8 cellular contexts compared by ENCODE assay signal in the genomic region with DNA sequence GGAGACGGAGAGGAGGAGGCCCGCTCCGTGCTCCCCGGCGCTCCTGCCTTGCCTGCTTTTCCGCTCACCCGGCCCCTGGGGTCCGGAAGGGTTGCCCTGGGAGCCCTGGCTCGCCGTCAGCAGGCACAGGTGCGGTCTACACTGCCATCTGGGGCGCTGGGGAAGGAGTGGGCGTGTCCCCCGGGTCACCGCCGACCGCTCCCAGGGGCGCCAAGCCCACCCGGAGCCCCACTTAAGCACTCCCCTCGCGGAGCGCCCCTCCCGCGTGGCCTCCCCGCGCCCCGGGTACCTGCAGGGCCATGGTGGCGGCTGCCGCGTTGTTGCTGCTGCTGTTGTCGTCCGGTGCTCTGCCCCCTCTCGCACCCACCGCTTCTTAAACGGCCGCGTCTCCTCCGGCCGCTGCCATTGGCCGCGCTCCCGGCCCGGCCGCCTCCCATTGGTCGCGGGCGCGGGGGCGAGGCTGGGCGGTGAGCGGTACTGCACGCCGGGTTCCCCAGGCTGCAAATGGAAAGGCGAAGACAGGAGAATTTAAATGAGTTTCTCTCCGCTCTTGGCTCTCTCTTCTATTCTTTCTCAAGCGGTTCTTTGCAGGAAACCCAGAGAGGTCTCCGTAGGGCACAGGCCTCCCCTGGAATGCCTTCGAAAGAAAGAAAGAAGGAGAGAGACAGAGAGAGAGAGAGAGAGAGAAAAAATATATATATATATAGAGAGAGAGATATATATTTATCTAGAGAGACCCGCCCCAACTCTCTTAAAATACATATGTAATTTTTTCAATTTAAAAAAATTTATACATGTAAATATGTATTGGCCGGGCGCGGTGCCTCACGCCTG. TPM values are rescaled to one million over a fixed set of nuclear protein-coding genes. Genes with fewer than 3 reads are reported as not detected.
DNase-seq lines count a peak whose midpoint lies in the region; ATAC-seq, FAIRE-seq and TF ChIP-seq lines count a peak whose summit lies in the region.

A gene (minus strand): TSS at position 349 of the 834 bp plus-strand sequence. CDS start 48 bp downstream, at position 301.

- H2AFZ ChIP-seq in MM.1S (ENCODE audit: low read length): peak within 1 kb of the TSS; percentile 87

- H3K79me2 ChIP-seq in MM.1S (ENCODE audit: low read length): no peaks in the 10 kb centered on the region

- intact Hi-C loops in Right ventricle myocardium inferior (cut with DNase I) (no loop called here), pancreas (cut with DNase I) (no loop called here)

- H3K9me3 ChIP-seq in HAP-1: no peaks in the 10 kb centered on the region
- H3K9me3 ChIP-seq in MM.1S (replicated peaks; ENCODE audit: insufficient read depth, low read length): no peaks in the 10 kb centered on the region
- H3K9me3 ChIP-seq in pancreas: no peaks in the 10 kb centered on the region
- H3K9me3 ChIP-seq in thymus (ENCODE audit: control insufficient read depth): no peaks in the 10 kb centered on the region

- no peaks in the 10 kb centered on the region for H3K9me2 ChIP-seq in MM.1S (replicated peaks; ENCODE audit: insufficient read depth, low read length)

- ATAC-seq in Right ventricle myocardium inferior (peak; percentile 98), pancreas (peak; percentile 96 to 99 (median 98))

- H3K27ac ChIP-seq in MM.1S (ENCODE audit: low read length) (no peak within 1 kb of the TSS), pancreas (no peak within 1 kb of the TSS), thymus (ENCODE audit: low read depth) (peak within 1 kb of the TSS; percentile 38)

- no peak for FAIRE-seq in pancreas (lab: Jason Lieb, UNC)

- H3K4me3 ChIP-seq in HAP-1 (peak within 1 kb of the TSS; percentile 63), MM.1S (ENCODE audit: low read length) (peak within 1 kb of the TSS; percentile 79), pancreas (peak within 1 kb of the TSS; percentile 55 to 68 (median 59)), thymus (ENCODE audit: low read length) (peak within 1 kb of the TSS; percentile 73)

- H3K9ac ChIP-seq in MM.1S (ENCODE audit: low read length): no peak within 1 kb of the TSS

- no peaks in the 10 kb centered on the region for H4K20me1 ChIP-seq in MM.1S (ENCODE audit: insufficient read depth, low read length)

- no peaks in the 10 kb centered on the region for H3F3A ChIP-seq in MM.1S (ENCODE audit: insufficient read depth, low read length)

- 6 to 7% methylated on average over 51 to 63 of the region's 63 CpGs for WGBS in pancreas, 2 donors
- 7% methylated on average over 63 of the region's 63 CpGs for WGBS in thymus

- in situ Hi-C loops in HAP-1 (cut with MboI; ENCODE audit: low sequenced_read_pairs): loop anchor here (25.0 kb wide), 1 partner anchor 576 kb away; no protein-coding TSS in a partner anchor

- H3K27me3 ChIP-seq in HAP-1 (ENCODE audit: low read depth): no peaks in the 10 kb centered on the region
- peaks cover 15% of the 10 kb centered on the region; the same call in 1 of the 2 replicates for H3K27me3 ChIP-seq in MM.1S (replicated peaks; ENCODE audit: insufficient read depth, low read length)
- no peaks in the 10 kb centered on the region for H3K27me3 ChIP-seq in pancreas
- H3K27me3 ChIP-seq in thymus (ENCODE audit: control insufficient read depth, insufficient read depth): no peaks in the 10 kb centered on the region

- peak; percentile 76 for DNase-seq in GDM1 (lab: John Stamatoyannopoulos, UW)
- peak; percentile 89 to 90 for DNase-seq in HAP-1 (ENCODE audit: low spot score in 2 of 2)
- peak; percentile 85 for DNase-seq in MM.1S
- peak; percentile 85 for DNase-seq in SK-N-DZ (ENCODE audit: low spot score)
- peak; percentile 83 for DNase-seq in activated naive CD4-positive, alpha-beta T cell treated with anti-CD3 and anti-CD28 coated beads, Interleukin-2, amount 50 U/mL, for 16 hours
- DNase-seq in Right ventricle myocardium inferior (ENCODE audit: missing footprints): peak; percentile 88
- DNase-seq in pancreas: peak; percentile 67 to 93 (median 79)

- H3K36me3 ChIP-seq in HAP-1 (replicated peaks) (no peaks in the 10 kb centered on the region), MM.1S (replicated peaks; ENCODE audit: insufficient read depth, low read length) (no peaks in the 10 kb centered on the region), pancreas (no peaks in the 10 kb centered on the region), thymus (ENCODE audit: control insufficient read depth, insufficient read depth) (no peaks in the 10 kb centered on the region)

- TF ChIP-seq CTCF in MM.1S (IDR thresholded peaks at IDR 0.05; ENCODE audit: low read length) (peak; percentile 24; the same call in 1 of the 2 replicates), pancreas (IDR thresholded peaks at IDR 0.05) (peak; percentile 49 to 69 (median 60))

- peak within 1 kb of the TSS; percentile 79 for H3K4me2 ChIP-seq in MM.1S (ENCODE audit: low read depth, low read length)

- peaks cover 8% of the 10 kb centered on the region for H3K4me1 ChIP-seq in HAP-1
- no peaks in the 10 kb centered on the region for H3K4me1 ChIP-seq in MM.1S (ENCODE audit: low read length)
- peaks cover 0 to 3% (median 0%) of the 10 kb centered on the region in 3 donors for H3K4me1 ChIP-seq in pancreas
- H3K4me1 ChIP-seq in thymus (ENCODE audit: control insufficient read depth, insufficient read depth, low read length): no peaks in the 10 kb centered on the region

RNA-seq across cellular contexts. Expression of the gene that starts here (rescaled TPM):
- polyA plus RNA-seq in SK-N-DZ (2014; cell fraction: cytosol; rRNA removed): 12.1 and 16.7 TPM in 2 replicates
- 2.6 and 2.7 TPM in 2 replicates for polyA plus RNA-seq in SK-N-DZ (2014; cell fraction: nucleus; rRNA removed)
- total RNA-seq in Right ventricle myocardium inferior: not detected
- under 1 TPM in 4 of 6 donors, not detected in 2; 0.13 to 0.59 (median 0.30) TPM for total RNA-seq in pancreas
- under 1 TPM in 1 of 2 donors, not detected in 1; 0.07 TPM for polyA plus RNA-seq in pancreas
- 1.4 TPM for polyA plus RNA-seq in thymus

Comparison
In these comparisons a context has a peak if more than half of its experiments do, and no peak if none do; other contexts are left out.
1. Peak in DNase-seq and ATAC-seq in Right ventricle myocardium inferior; RNA of the gene not detected or under 1 TPM.
2. Peak in DNase-seq, ATAC-seq and H3K4me3 ChIP-seq in pancreas; RNA of the gene not detected or under 1 TPM.